ENCODE assay signal across 1 cellular context in genomic region chr6:133034509-133035206, GRCh38.
TF ChIP-seq lines count a peak whose summit lies in the region.

No MANE protein-coding gene starts in this region.

TF ChIP-seq in HepG2, 621 proteins besides CTCF, POLR2A, EP300 and RAD21 (continued from another document and continues in another):
- TF ChIP-seq, protein P1, sequence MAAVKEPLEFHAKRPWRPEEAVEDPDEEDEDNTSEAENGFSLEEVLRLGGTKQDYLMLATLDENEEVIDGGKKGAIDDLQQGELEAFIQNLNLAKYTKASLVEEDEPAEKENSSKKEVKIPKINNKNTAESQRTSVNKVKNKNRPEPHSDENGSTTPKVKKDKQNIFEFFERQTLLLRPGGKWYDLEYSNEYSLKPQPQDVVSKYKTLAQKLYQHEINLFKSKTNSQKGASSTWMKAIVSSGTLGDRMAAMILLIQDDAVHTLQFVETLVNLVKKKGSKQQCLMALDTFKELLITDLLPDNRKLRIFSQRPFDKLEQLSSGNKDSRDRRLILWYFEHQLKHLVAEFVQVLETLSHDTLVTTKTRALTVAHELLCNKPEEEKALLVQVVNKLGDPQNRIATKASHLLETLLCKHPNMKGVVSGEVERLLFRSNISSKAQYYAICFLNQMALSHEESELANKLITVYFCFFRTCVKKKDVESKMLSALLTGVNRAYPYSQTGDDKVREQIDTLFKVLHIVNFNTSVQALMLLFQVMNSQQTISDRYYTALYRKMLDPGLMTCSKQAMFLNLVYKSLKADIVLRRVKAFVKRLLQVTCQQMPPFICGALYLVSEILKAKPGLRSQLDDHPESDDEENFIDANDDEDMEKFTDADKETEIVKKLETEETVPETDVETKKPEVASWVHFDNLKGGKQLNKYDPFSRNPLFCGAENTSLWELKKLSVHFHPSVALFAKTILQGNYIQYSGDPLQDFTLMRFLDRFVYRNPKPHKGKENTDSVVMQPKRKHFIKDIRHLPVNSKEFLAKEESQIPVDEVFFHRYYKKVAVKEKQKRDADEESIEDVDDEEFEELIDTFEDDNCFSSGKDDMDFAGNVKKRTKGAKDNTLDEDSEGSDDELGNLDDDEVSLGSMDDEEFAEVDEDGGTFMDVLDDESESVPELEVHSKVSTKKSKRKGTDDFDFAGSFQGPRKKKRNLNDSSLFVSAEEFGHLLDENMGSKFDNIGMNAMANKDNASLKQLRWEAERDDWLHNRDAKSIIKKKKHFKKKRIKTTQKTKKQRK (IDR thresholded peaks at IDR 0.05; ENCODE audit: low read length) = no peak
- TF ChIP-seq RCOR2 (CRISPR knock-in tag; IDR thresholded peaks at IDR 0.05) = peak; percentile 81
- TF ChIP-seq PREB (CRISPR knock-in tag; IDR thresholded peaks at IDR 0.05) = no peak
- TF ChIP-seq ARNT (IDR thresholded peaks at IDR 0.05) = no peak
- peak; percentile 69 for TF ChIP-seq PATZ1 (CRISPR knock-in tag; IDR thresholded peaks at IDR 0.05)
- TF ChIP-seq GRHL1 (CRISPR knock-in tag; conservative IDR thresholded peaks at IDR 0.05) = no peak
- peak; percentile 46; the same call in 1 of the 2 replicates for TF ChIP-seq GFI1 (CRISPR knock-in tag; IDR thresholded peaks at IDR 0.05; ENCODE audit: borderline replicate concordance)
- TF ChIP-seq CREM (IDR thresholded peaks at IDR 0.05) = peak; percentile 89
- no peak for TF ChIP-seq CREM (CRISPR knock-in tag; IDR thresholded peaks at IDR 0.05)
- TF ChIP-seq ZMYM3 (CRISPR knock-in tag; IDR thresholded peaks at IDR 0.05) = peak; percentile 58; the same call in 1 of the 2 replicates
- peak; percentile 54 for TF ChIP-seq YY1 (IDR thresholded peaks at IDR 0.05; ENCODE audit: insufficient read depth, insufficient replicate concordance, low read depth, low read length)
- TF ChIP-seq ZNF407 (CRISPR knock-in tag; IDR thresholded peaks at IDR 0.05; ENCODE audit: not compliant biosample characterization) = no peak
- TF ChIP-seq FOXA1 (IDR thresholded peaks at IDR 0.05) = peak; percentile 85
- TF ChIP-seq FOXA1 (CRISPR knock-in tag; IDR thresholded peaks at IDR 0.05) = peak; percentile 85
- TF ChIP-seq ZNF558 (CRISPR knock-in tag; IDR thresholded peaks at IDR 0.05; ENCODE audit: borderline replicate concordance) = no peak
- 0 out of 2 replicates have a peak, but pooled peaks have one; percentile 26 for TF ChIP-seq ZSCAN30 (CRISPR knock-in tag; IDR thresholded peaks at IDR 0.05)
- no peak for TF ChIP-seq MNT (IDR thresholded peaks at IDR 0.05)
- TF ChIP-seq ZBTB38 (CRISPR knock-in tag; IDR thresholded peaks at IDR 0.05) = no peak
- TF ChIP-seq NFIC (IDR thresholded peaks at IDR 0.05; ENCODE audit: low read length) = peak; percentile 95
- no peak for TF ChIP-seq EEA1 (CRISPR knock-in tag; IDR thresholded peaks at IDR 0.05; ENCODE audit: borderline replicate concordance)
- peak; percentile 73; the same call in 1 of the 2 replicates for TF ChIP-seq ZBTB20 (CRISPR knock-in tag; IDR thresholded peaks at IDR 0.05; ENCODE audit: borderline replicate concordance, low read depth)
- TF ChIP-seq, protein P2, sequence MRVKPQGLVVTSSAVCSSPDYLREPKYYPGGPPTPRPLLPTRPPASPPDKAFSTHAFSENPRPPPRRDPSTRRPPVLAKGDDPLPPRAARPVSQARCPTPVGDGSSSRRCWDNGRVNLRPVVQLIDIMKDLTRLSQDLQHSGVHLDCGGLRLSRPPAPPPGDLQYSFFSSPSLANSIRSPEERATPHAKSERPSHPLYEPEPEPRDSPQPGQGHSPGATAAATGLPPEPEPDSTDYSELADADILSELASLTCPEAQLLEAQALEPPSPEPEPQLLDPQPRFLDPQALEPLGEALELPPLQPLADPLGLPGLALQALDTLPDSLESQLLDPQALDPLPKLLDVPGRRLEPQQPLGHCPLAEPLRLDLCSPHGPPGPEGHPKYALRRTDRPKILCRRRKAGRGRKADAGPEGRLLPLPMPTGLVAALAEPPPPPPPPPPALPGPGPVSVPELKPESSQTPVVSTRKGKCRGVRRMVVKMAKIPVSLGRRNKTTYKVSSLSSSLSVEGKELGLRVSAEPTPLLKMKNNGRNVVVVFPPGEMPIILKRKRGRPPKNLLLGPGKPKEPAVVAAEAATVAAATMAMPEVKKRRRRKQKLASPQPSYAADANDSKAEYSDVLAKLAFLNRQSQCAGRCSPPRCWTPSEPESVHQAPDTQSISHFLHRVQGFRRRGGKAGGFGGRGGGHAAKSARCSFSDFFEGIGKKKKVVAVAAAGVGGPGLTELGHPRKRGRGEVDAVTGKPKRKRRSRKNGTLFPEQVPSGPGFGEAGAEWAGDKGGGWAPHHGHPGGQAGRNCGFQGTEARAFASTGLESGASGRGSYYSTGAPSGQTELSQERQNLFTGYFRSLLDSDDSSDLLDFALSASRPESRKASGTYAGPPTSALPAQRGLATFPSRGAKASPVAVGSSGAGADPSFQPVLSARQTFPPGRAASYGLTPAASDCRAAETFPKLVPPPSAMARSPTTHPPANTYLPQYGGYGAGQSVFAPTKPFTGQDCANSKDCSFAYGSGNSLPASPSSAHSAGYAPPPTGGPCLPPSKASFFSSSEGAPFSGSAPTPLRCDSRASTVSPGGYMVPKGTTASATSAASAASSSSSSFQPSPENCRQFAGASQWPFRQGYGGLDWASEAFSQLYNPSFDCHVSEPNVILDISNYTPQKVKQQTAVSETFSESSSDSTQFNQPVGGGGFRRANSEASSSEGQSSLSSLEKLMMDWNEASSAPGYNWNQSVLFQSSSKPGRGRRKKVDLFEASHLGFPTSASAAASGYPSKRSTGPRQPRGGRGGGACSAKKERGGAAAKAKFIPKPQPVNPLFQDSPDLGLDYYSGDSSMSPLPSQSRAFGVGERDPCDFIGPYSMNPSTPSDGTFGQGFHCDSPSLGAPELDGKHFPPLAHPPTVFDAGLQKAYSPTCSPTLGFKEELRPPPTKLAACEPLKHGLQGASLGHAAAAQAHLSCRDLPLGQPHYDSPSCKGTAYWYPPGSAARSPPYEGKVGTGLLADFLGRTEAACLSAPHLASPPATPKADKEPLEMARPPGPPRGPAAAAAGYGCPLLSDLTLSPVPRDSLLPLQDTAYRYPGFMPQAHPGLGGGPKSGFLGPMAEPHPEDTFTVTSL (CRISPR knock-in tag; IDR thresholded peaks at IDR 0.05; ENCODE audit: borderline replicate concordance) = peak; percentile 98; the same call in 1 of the 2 replicates
- no peak for TF ChIP-seq RFXAP (CRISPR knock-in tag; IDR thresholded peaks at IDR 0.05; ENCODE audit: borderline replicate concordance)
- TF ChIP-seq, protein P3, sequence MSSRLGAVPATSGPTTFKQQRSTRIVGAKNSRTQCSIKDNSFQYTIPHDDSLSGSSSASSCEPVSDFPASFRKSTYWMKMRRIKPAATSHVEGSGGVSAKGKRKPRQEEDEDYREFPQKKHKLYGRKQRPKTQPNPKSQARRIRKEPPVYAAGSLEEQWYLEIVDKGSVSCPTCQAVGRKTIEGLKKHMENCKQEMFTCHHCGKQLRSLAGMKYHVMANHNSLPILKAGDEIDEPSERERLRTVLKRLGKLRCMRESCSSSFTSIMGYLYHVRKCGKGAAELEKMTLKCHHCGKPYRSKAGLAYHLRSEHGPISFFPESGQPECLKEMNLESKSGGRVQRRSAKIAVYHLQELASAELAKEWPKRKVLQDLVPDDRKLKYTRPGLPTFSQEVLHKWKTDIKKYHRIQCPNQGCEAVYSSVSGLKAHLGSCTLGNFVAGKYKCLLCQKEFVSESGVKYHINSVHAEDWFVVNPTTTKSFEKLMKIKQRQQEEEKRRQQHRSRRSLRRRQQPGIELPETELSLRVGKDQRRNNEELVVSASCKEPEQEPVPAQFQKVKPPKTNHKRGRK (CRISPR knock-in tag; IDR thresholded peaks at IDR 0.05) = no peak
- TF ChIP-seq MAFK (conservative IDR thresholded peaks at IDR 0.05 in 1 of 2, IDR thresholded peaks at IDR 0.05 in 1 of 2; ENCODE audit: low read length in 2 of 2) = peak; percentile 66 to 78
- TF ChIP-seq HHEX (CRISPR knock-in tag; IDR thresholded peaks at IDR 0.05) = peak; percentile 51; the same call in 1 of the 2 replicates
